In genomic region chr10:86521620-86522384, GRCh38 we compare ENCODE assay signal across 1 cellular context.
TF ChIP-seq lines count a peak whose summit lies in the region.

Gene WAPL (minus strand): TSS chr10:86521792. CDS start chr10:86518069, 3,723 bp downstream.

TF ChIP-seq in HepG2, 621 proteins besides CTCF, POLR2A, EP300 and RAD21 (continued from another document and continues in another):
- TF ChIP-seq PRDM15 (CRISPR knock-in tag; IDR thresholded peaks at IDR 0.05) (no peak; the same call in 1 of the 2 replicates), ZFAT (CRISPR knock-in tag; conservative IDR thresholded peaks at IDR 0.05) (no peak; the same call in 1 of the 2 replicates), NFATC3 (CRISPR knock-in tag; IDR thresholded peaks at IDR 0.05) (no peak), TBX2 (CRISPR knock-in tag; IDR thresholded peaks at IDR 0.05; ENCODE audit: borderline replicate concordance) (peak; percentile 81), DNMT3B (CRISPR knock-in tag; conservative IDR thresholded peaks at IDR 0.05) (no peak), ZNF747 (CRISPR knock-in tag; IDR thresholded peaks at IDR 0.05; ENCODE audit: borderline replicate concordance) (peak; percentile 89), ZNF234 (CRISPR knock-in tag; conservative IDR thresholded peaks at IDR 0.05) (no peak), ZNF17 (CRISPR knock-in tag; IDR thresholded peaks at IDR 0.05) (no peak), JUNB (CRISPR knock-in tag; IDR thresholded peaks at IDR 0.05; ENCODE audit: borderline replicate concordance) (peak; percentile 72; the same call in 1 of the 2 replicates), ZNF564 (CRISPR knock-in tag; IDR thresholded peaks at IDR 0.05) (peak; percentile 66), SNAPC4 (CRISPR knock-in tag; IDR thresholded peaks at IDR 0.05) (no peak), HOXA7 (CRISPR knock-in tag; IDR thresholded peaks at IDR 0.05) (no peak), ZNF879 (CRISPR knock-in tag; IDR thresholded peaks at IDR 0.05) (no peak), ZC3H13 (CRISPR knock-in tag; IDR thresholded peaks at IDR 0.05) (peak; percentile 91), HNF1A (IDR thresholded peaks at IDR 0.05; ENCODE audit: low read depth) (no peak), HNF1A (CRISPR knock-in tag; IDR thresholded peaks at IDR 0.05; ENCODE audit: borderline replicate concordance) (peak; percentile 71), GZF1 (CRISPR knock-in tag; IDR thresholded peaks at IDR 0.05) (0 out of 2 replicates have a peak, but pooled peaks have one; percentile 51), ELF1 (CRISPR knock-in tag; IDR thresholded peaks at IDR 0.05) (no peak), ZNF432 (CRISPR knock-in tag; IDR thresholded peaks at IDR 0.05; ENCODE audit: borderline replicate concordance) (no peak), ZBTB44 (CRISPR knock-in tag; IDR thresholded peaks at IDR 0.05) (no peak), ZBTB46 (CRISPR knock-in tag; IDR thresholded peaks at IDR 0.05; ENCODE audit: borderline replicate concordance) (0 out of 2 replicates have a peak, but pooled peaks have one; percentile 52), ZNF496 (CRISPR knock-in tag; IDR thresholded peaks at IDR 0.05; ENCODE audit: insufficient replicate concordance) (no peak), ARID3A (IDR thresholded peaks at IDR 0.05; ENCODE audit: low read depth, low read length) (no peak), TSC22D2 (CRISPR knock-in tag; IDR thresholded peaks at IDR 0.05; ENCODE audit: borderline replicate concordance) (peak; percentile 50; the same call in 1 of the 2 replicates), CSRNP1 (CRISPR knock-in tag; IDR thresholded peaks at IDR 0.05) (peak; percentile 72; the same call in 1 of the 2 replicates), ATF3 (CRISPR knock-in tag; IDR thresholded peaks at IDR 0.05) (no peak), EHMT2 (IDR thresholded peaks at IDR 0.05; ENCODE audit: borderline replicate concordance, low read depth, low read length) (no peak), ZNF225 (CRISPR knock-in tag; IDR thresholded peaks at IDR 0.05) (peak; percentile 76; the same call in 1 of the 2 replicates)
